ENCODE assay signal across 12 cellular contexts in genomic region chr11:34266987-34267386, GRCh38.
DNase-seq lines count a peak whose midpoint lies in the region; ATAC-seq and TF ChIP-seq lines count a peak whose summit lies in the region.
"Had no signal": no experiment of that assay in that cellular context is flagged by ENCODE, and none has a peak within 500 bp of the region (broad histone marks: within the 10 kb centered on the region; RNA-seq: fewer than 3 reads in every experiment).

No MANE protein-coding gene starts in this region.

- POLR2A ChIA-PET in A673 (lab: Charles Lee; ENCODE audit: low non-redundant PET), result interaction anchor here (0.7 kb wide), 1 partner anchor 12 kb away, joined by 13 read pairs; no protein-coding TSS in a partner anchor

- no peak for TF ChIP-seq POLR2A in gastrocnemius medialis (IDR thresholded peaks at IDR 0.05)

- ATAC-seq in omental fat pad (ENCODE audit: low FRiP score) (peak; percentile 25), GM21367 (IDR thresholded peaks at IDR 0.05; ENCODE audit: unreplicated experiment) (no peak), gastrocnemius medialis (no peak)
- ATAC-seq: stimulated activated memory B cell treated with anti-CD40 and anti-IgM and Interleukin-4, amounts not matched to agents 10 μg/mL and 1 μg/mL and 100 μg/mL, for 72 hours had no signal

- H3K27ac ChIP-seq in A673 (ENCODE audit: low read depth, low read length, poor library complexity, severe bottlenecking) (peak overlapping the region; percentile 65), OCI-LY3 (ENCODE audit: low read length) (no peak overlapping the region), gastrocnemius medialis (peak overlapping the region in 1 of 4 donors; percentile 40)

- peak overlapping the region; percentile 31; the same call in 1 of the 2 replicates for H2AFZ ChIP-seq in OCI-LY3 (ENCODE audit: low read depth, low read length)

- TF ChIP-seq CTCF in A673 (conservative IDR thresholded peaks at IDR 0.05; ENCODE audit: low read depth, low read length) (no peak), OCI-LY3 (IDR thresholded peaks at IDR 0.05; ENCODE audit: low read depth, low read length) (no peak), omental fat pad (IDR thresholded peaks at IDR 0.05) (no peak), gastrocnemius medialis (IDR thresholded peaks at IDR 0.05 in 4 of 5, conservative IDR thresholded peaks at IDR 0.05 in 1 of 5) (no peak)

- H3K4me2 ChIP-seq in OCI-LY3 (ENCODE audit: low read length), result peak overlapping the region; percentile 60

- H3K4me3 ChIP-seq in A673 (ENCODE audit: low read depth, low read length, poor library complexity, severe bottlenecking) (no peak overlapping the region), OCI-LY3 (ENCODE audit: low read length) (peak overlapping the region; percentile 22; the same call in 1 of the 2 replicates), gastrocnemius medialis (no peak overlapping the region)

- no peak overlapping the region for H3K9ac ChIP-seq in OCI-LY3 (ENCODE audit: low read length)

- in situ Hi-C loops in gastrocnemius medialis (cut with MboI; ENCODE audit: low sequenced_read_pairs in 4 of 4), result no loop called here

- DNase-seq in A673 (ENCODE audit: low spot score), result peak; percentile 50
- DNase-seq in head of caudate nucleus, result peak in 40 of 42 donors; percentile 22 to 84 (median 60)
- no peak for DNase-seq in omental fat pad (ENCODE audit: low spot score)
- DNase-seq in cerebellar nuclear complex (lab: John Stamatoyannopoulos, UW), result no peak
- DNase-seq in gastrocnemius medialis, result no peak
- DNase-seq in GDM1 (lab: John Stamatoyannopoulos, UW), result no peak
- DNase-seq: NCI-H187 treated with DMSO at 0.1 percent for 48 hours; stimulated activated CD4-positive, alpha-beta T cell treated with anti-CD3 and anti-CD28 coated beads, Interleukin-15, amount 100 ng/mL, for 24 hours; T-helper 9 cell had no signal

- H3K4me1 ChIP-seq in A673 (ENCODE audit: insufficient read depth, low read length, poor library complexity, severe bottlenecking) (peaks cover 40% of the 10 kb centered on the region), OCI-LY3 (ENCODE audit: low read length) (peaks cover 25% of the 10 kb centered on the region), gastrocnemius medialis (peaks cover 32 to 34% of the 10 kb centered on the region in 2 donors)

- CTCF ChIA-PET in A673 (lab: Charles Lee), result interaction anchor here (0.6 kb wide), 1 partner anchor 93 kb away, joined by 3 read pairs; no protein-coding TSS in a partner anchor

- no peaks in the 10 kb centered on the region for H4K20me1 ChIP-seq in OCI-LY3 (ENCODE audit: insufficient read depth, low read length)

- H3K79me2 ChIP-seq in OCI-LY3 (ENCODE audit: low read length), result peaks cover 20% of the 10 kb centered on the region; the same call in 1 of the 2 replicates

- intact Hi-C loops in A673 (cut with micrococcal nuclease; ENCODE audit: unreplicated experiment) (loop anchor here (5.0 kb wide), 1 partner anchor 90 kb away; the partner anchor contains the start of gene ABTB2), head of caudate nucleus (cut with DNase I) (loop anchor here (5.0 kb wide), 3 partner anchors 65 to 90 kb away; partner anchors contain the start of gene ABTB2), gastrocnemius medialis (cut with DNase I; ENCODE audit: low total_unique reads) (no loop called here)

- H3K9me3 ChIP-seq in A673 (ENCODE audit: low read depth, low read length, poor library complexity, severe bottlenecking), result no peaks in the 10 kb centered on the region
- no peaks in the 10 kb centered on the region for H3K9me3 ChIP-seq in OCI-LY3 (ENCODE audit: insufficient read depth, low read length)
- H3K9me3 ChIP-seq in gastrocnemius medialis, result no peaks in the 10 kb centered on the region

- H3K36me3 ChIP-seq in A673 (ENCODE audit: insufficient read depth, low read length, poor library complexity, severe bottlenecking), result no peaks in the 10 kb centered on the region
- no peaks in the 10 kb centered on the region for H3K36me3 ChIP-seq in OCI-LY3 (replicated peaks; ENCODE audit: low read depth, low read length)
- no peaks in the 10 kb centered on the region for H3K36me3 ChIP-seq in gastrocnemius medialis

- no TSS peak for BruUV-seq in A673 (replicated peaks; lab: Mats Ljungman, UMichigan)

- H3K27me3 ChIP-seq in A673 (replicated peaks; ENCODE audit: insufficient read depth, low read depth, low read length, poor library complexity) (no peaks in the 10 kb centered on the region), OCI-LY3 (ENCODE audit: low read depth, low read length) (no peaks in the 10 kb centered on the region), gastrocnemius medialis (no peaks in the 10 kb centered on the region)

Comparison
In these comparisons a context has a peak if more than half of its experiments do, and no peak if none do; other contexts are left out.
1. DNase-seq: peak in A673 (single experiment) and head of caudate nucleus (40 of 42); none in omental fat pad (single experiment), cerebellar nuclear complex (0 of 2), gastrocnemius medialis (0 of 2) and GDM1 (single experiment).